In the genomic region with DNA sequence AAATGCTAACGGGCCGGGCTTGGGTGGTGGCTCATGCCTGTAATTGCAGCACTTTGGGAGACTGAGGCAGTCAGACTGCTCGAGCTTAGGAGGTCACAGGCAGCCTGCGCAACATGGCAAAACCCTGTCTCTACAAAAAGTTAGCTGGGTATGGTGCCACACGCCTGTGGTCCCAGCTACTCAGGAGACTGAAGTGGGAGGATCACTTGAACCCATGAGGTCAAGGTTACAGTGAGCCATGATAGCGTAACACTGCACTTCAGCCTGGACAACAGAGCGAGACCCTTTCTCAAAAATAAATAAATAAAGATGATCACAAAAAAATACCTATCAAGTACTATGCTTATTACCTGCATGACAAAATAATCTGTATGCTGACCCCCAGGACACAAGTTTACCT, we compare ENCODE assay signal across 20 cellular contexts. TPM values are rescaled to one million over a fixed set of nuclear protein-coding genes. Genes with fewer than 3 reads are reported as not detected.
DNase-seq lines count a peak whose midpoint lies in the region; ATAC-seq and TF ChIP-seq lines count a peak whose summit lies in the region.
"Had no signal": no experiment of that assay in that cellular context is flagged by ENCODE, and none has a peak within 500 bp of the region (broad histone marks: within the 10 kb centered on the region; RNA-seq: fewer than 3 reads in every experiment).

No MANE protein-coding gene starts in this region.

- no peaks in the 10 kb centered on the region for H3K9me3 ChIP-seq in T-helper 17 cell (ENCODE audit: control insufficient read depth, low read length, poor library complexity, severe bottlenecking)
- H3K9me3 ChIP-seq: HAP-1, SJSA1 had no signal

- TF ChIP-seq CTCF in natural killer cell (IDR thresholded peaks at IDR 0.05) (no peak), GM10248 (IDR thresholded peaks at IDR 0.05; ENCODE audit: control extremely low read depth, extremely low read depth, low read depth, missing control alignments) (no peak)

- CTCF ChIA-PET in GM10248 (lab: Yijun Ruan, JAX), result interaction anchor here (1.4 to 2.5 kb wide), 2 partner anchors 19 to 135 kb away, joined by 4 to 7 read pairs; no protein-coding TSS in a partner anchor

- H3K4me1 Mint-ChIP-seq in natural killer cell (peaks cover 4 to 16% of the 10 kb centered on the region in 2 donors), T-helper 17 cell (peaks cover 7% of the 10 kb centered on the region), immature natural killer cell (peaks cover 9 to 30% of the 10 kb centered on the region in 2 donors)
- peaks cover 11 to 17% of the 10 kb centered on the region in 2 donors for H3K4me1 Mint-ChIP-seq in natural killer cell treated with Interleukin-12 subunit alpha and Interleukin-12 subunit beta and Interleukin-15 and Interleukin-18, amount 100 ng/mL, for 72 hours (ENCODE audit: low read depth in 2 of 2)

- H3K36me3 Mint-ChIP-seq in natural killer cell, result peaks cover 6% of the 10 kb centered on the region
- H3K36me3 Mint-ChIP-seq in natural killer cell treated with Interleukin-12 subunit alpha and Interleukin-12 subunit beta and Interleukin-15 and Interleukin-18, amount 100 ng/mL, for 72 hours, result peaks cover 5% of the 10 kb centered on the region
- H3K36me3 Mint-ChIP-seq in T-helper 17 cell (ENCODE audit: low read depth), result peaks cover 2% of the 10 kb centered on the region
- peaks cover 0 to 11% (median 4%) of the 10 kb centered on the region in 3 donors for H3K36me3 Mint-ChIP-seq in immature natural killer cell

- no peak for ATAC-seq in natural killer cell
- ATAC-seq in natural killer cell treated with Interleukin-12 subunit alpha and Interleukin-12 subunit beta and Interleukin-15 and Interleukin-18, amount 100 ng/mL, for 72 hours, result no peak
- ATAC-seq in T-helper 17 cell, result no peak

- H3K9me3 Mint-ChIP-seq in natural killer cell (no peaks in the 10 kb centered on the region), immature natural killer cell (no peaks in the 10 kb centered on the region)
- no peaks in the 10 kb centered on the region for H3K9me3 Mint-ChIP-seq in natural killer cell treated with Interleukin-12 subunit alpha and Interleukin-12 subunit beta and Interleukin-15 and Interleukin-18, amount 100 ng/mL, for 72 hours
- H3K9me3 Mint-ChIP-seq: IgD-negative memory B cell had no signal

- POLR2A ChIA-PET in GM10248 (lab: Yijun Ruan, JAX), result interaction anchor here (0.6 kb wide), 1 partner anchor 19 kb away, joined by 6 read pairs; no protein-coding TSS in a partner anchor

- H3K27ac Mint-ChIP-seq in natural killer cell (peak overlapping the region; percentile 21 to 56), T-helper 17 cell (peak overlapping the region; percentile 78), immature natural killer cell (peak overlapping the region in 4 of 6 donors; percentile 34 to 61 (median 50))
- H3K27ac Mint-ChIP-seq in natural killer cell treated with Interleukin-12 subunit alpha and Interleukin-12 subunit beta and Interleukin-15 and Interleukin-18, amount 100 ng/mL, for 72 hours, result peak overlapping the region in 1 of 2 donors; percentile 67
- H3K27ac Mint-ChIP-seq: IgD-negative memory B cell had no signal

- intact Hi-C loops in natural killer cell (cut with micrococcal nuclease), result no loop called here

- H3K4me3 Mint-ChIP-seq in natural killer cell (no peak overlapping the region), T-helper 17 cell (no peak overlapping the region), immature natural killer cell (no peak overlapping the region)
- no peak overlapping the region for H3K4me3 Mint-ChIP-seq in natural killer cell treated with Interleukin-12 subunit alpha and Interleukin-12 subunit beta and Interleukin-15 and Interleukin-18, amount 100 ng/mL, for 72 hours
- H3K4me3 Mint-ChIP-seq: IgD-negative memory B cell had no signal

- H3K27me3 Mint-ChIP-seq in natural killer cell (ENCODE audit: low read depth in 2 of 2), result no peaks in the 10 kb centered on the region
- H3K27me3 Mint-ChIP-seq in natural killer cell treated with Interleukin-12 subunit alpha and Interleukin-12 subunit beta and Interleukin-15 and Interleukin-18, amount 100 ng/mL, for 72 hours, result no peaks in the 10 kb centered on the region
- no peaks in the 10 kb centered on the region for H3K27me3 Mint-ChIP-seq in T-helper 17 cell
- peaks cover 0 to 2% (median 0%) of the 10 kb centered on the region in 3 donors for H3K27me3 Mint-ChIP-seq in immature natural killer cell (ENCODE audit: low read depth in 3 of 3)
- H3K27me3 Mint-ChIP-seq: IgD-negative memory B cell had no signal

- DNase-seq in natural killer cell, result no peak
- DNase-seq in natural killer cell treated with Interleukin-12 subunit alpha and Interleukin-12 subunit beta and Interleukin-15 and Interleukin-18, amount 100 ng/mL, for 72 hours (ENCODE audit: low spot score), result no peak
- no peak for DNase-seq in T-helper 17 cell
- DNase-seq in immature natural killer cell, result no peak
- no peak for DNase-seq in 8988T
- DNase-seq in GM10248 (ENCODE audit: extremely low spot score), result no peak
- no peak for DNase-seq in stimulated activated CD4-positive, alpha-beta T cell treated with anti-CD3 and anti-CD28 coated beads, Interleukin-12 subunit alpha, Interleukin-12 subunit beta, amount 100 ng/mL, for 4 hours
- DNase-seq: C1 segment of cervical spinal cord, GOT3, NCI-H1048, NCI-H1417, NCI-H1694 treated with DMSO at 0.1 percent for 48 hours, NCI-H2081, NCI-H2227 treated with DMSO at 0.1 percent for 48 hours, NCI-H69, Right ventricle myocardium superior, RPMI8226 had no signal

RNA-seq across cellular contexts. Expression of gene INTS2, which starts 46.3 kb away (rescaled TPM):
- 10 to 100 TPM; 14.2 to 21.0 (median 14.6) TPM for total RNA-seq in natural killer cell
- 10 to 100 TPM; 18.9 to 25.4 TPM for total RNA-seq in natural killer cell treated with Interleukin-12 subunit alpha and Interleukin-12 subunit beta and Interleukin-15 and Interleukin-18, amount 100 ng/mL, for 72 hours
- 10 to 100 TPM in 1 of 2 donors, 1 to 10 TPM in 1; 9.5 to 11.4 TPM for total RNA-seq in T-helper 17 cell
- polyA plus RNA-seq in immature natural killer cell, result 1 to 10 TPM; 2.3 to 5.9 (median 3.2) TPM
